In genomic region chrX:136878423-136878822, GRCh38 we compare ENCODE assay signal across 9 cellular contexts. TPM values are rescaled to one million over a fixed set of nuclear protein-coding genes. Genes with fewer than 3 reads are reported as not detected.
DNase-seq lines count a peak whose midpoint lies in the region; ATAC-seq and TF ChIP-seq lines count a peak whose summit lies in the region.
"Had no signal": no experiment of that assay in that cellular context is flagged by ENCODE, and none has a peak within 500 bp of the region (broad histone marks: within the 10 kb centered on the region; RNA-seq: fewer than 3 reads in every experiment).

No MANE protein-coding gene starts in this region.

- no peaks in the 10 kb centered on the region for H3K27me3 Mint-ChIP-seq in CD8-positive, alpha-beta T cell (ENCODE audit: low read depth)

- peaks cover 56% of the 10 kb centered on the region for H3K36me3 Mint-ChIP-seq in CD8-positive, alpha-beta T cell

- no peak for TF ChIP-seq POLR2A in uterus (IDR thresholded peaks at IDR 0.05)

- no peak overlapping the region for H2AFZ ChIP-seq in neuron (ENCODE audit: low read depth, low read length)

- peak overlapping the region; percentile 86 for H3K4me3 ChIP-seq in CD8-positive, alpha-beta T cell (ENCODE audit: low read depth, low read length)
- H3K4me3 ChIP-seq in MG63 (peak overlapping the region; percentile 92), ectodermal cell (ENCODE audit: insufficient read depth, low read depth, low read length) (peak overlapping the region; percentile 67), neuron (ENCODE audit: low read length) (peak overlapping the region; percentile 83), uterus (peak overlapping the region in 1 of 2 donors; percentile 74)

- no peak overlapping the region for H3K27ac Mint-ChIP-seq in CD8-positive, alpha-beta T cell

- peaks cover 18% of the 10 kb centered on the region for H3K36me3 ChIP-seq in CD8-positive, alpha-beta T cell (ENCODE audit: insufficient read depth, low read length)
- H3K36me3 ChIP-seq in MG63 = peaks cover 63% of the 10 kb centered on the region
- peaks cover 6% of the 10 kb centered on the region for H3K36me3 ChIP-seq in ectodermal cell (ENCODE audit: control insufficient read depth, insufficient read depth, low read length)
- peaks cover 40% of the 10 kb centered on the region for H3K36me3 ChIP-seq in neuron (ENCODE audit: insufficient read depth, low read length)
- no peaks in the 10 kb centered on the region for H3K36me3 ChIP-seq in uterus

- H3K9me3 Mint-ChIP-seq in CD8-positive, alpha-beta T cell = no peaks in the 10 kb centered on the region

- H3K4me3 Mint-ChIP-seq in CD8-positive, alpha-beta T cell = peak overlapping the region; percentile 97

- DNase-seq in CD8-positive, alpha-beta T cell = no peak
- DNase-seq in MG63 (no peak), uterus (no peak), NCI-H2227 (lab: John Stamatoyannopoulos, UW; ENCODE audit: unreplicated experiment) (no peak), NCI-H2107 treated with DMSO at 0.1 percent for 48 hours (lab: John Stamatoyannopoulos, UW; ENCODE audit: unreplicated experiment) (no peak), kidney glomerular epithelial cell (lab: John Stamatoyannopoulos, UW) (no peak)
- DNase-seq: stimulated activated CD4-positive, alpha-beta T cell treated with anti-CD3 and anti-CD28 coated beads, Interleukin-12 subunit alpha, Interleukin-12 subunit beta, amount 100 ng/mL, for 4 hours had no signal

- POLR2A ChIA-PET in CD8-positive, alpha-beta T cell (lab: Charles Lee) = interaction anchor here (1.1 to 2.6 kb wide), 2 partner anchors 98 to 112 kb away, joined by 3 to 27 read pairs; partner anchors contain the start of gene ARHGEF6

- H3K27ac ChIP-seq in CD8-positive, alpha-beta T cell (ENCODE audit: low read depth, low read length) = peak overlapping the region; percentile 88
- H3K27ac ChIP-seq in ectodermal cell (ENCODE audit: insufficient read depth, low read depth, low read length, poor library complexity, severe bottlenecking) = no peak overlapping the region
- H3K27ac ChIP-seq in uterus = peak overlapping the region in 1 of 2 donors; percentile 97

- no peak for TF ChIP-seq CTCF in CD8-positive, alpha-beta T cell (IDR thresholded peaks at IDR 0.05)
- no peak for TF ChIP-seq CTCF in uterus (IDR thresholded peaks at IDR 0.05)

- ATAC-seq in CD8-positive, alpha-beta T cell = no peak

- WGBS in ectodermal cell, 2 experiments = 80 to 89% methylated on average over 3 to 4 of the region's 11 CpGs

- peaks cover 27% of the 10 kb centered on the region for H3K4me1 Mint-ChIP-seq in CD8-positive, alpha-beta T cell (ENCODE audit: low read depth)

- H3K27me3 ChIP-seq in CD8-positive, alpha-beta T cell (ENCODE audit: insufficient read depth, low read length) = no peaks in the 10 kb centered on the region
- no peaks in the 10 kb centered on the region for H3K27me3 ChIP-seq in MG63
- no peaks in the 10 kb centered on the region for H3K27me3 ChIP-seq in ectodermal cell (ENCODE audit: control insufficient read depth, insufficient read depth, low read length, poor library complexity, severe bottlenecking)
- H3K27me3 ChIP-seq in neuron (ENCODE audit: insufficient read depth, low read length) = no peaks in the 10 kb centered on the region
- no peaks in the 10 kb centered on the region for H3K27me3 ChIP-seq in uterus

- peaks cover 16% of the 10 kb centered on the region for H3K4me1 ChIP-seq in CD8-positive, alpha-beta T cell (ENCODE audit: insufficient read depth, low read length)
- H3K4me1 ChIP-seq in ectodermal cell (ENCODE audit: control insufficient read depth, insufficient read depth, low read length) (no peaks in the 10 kb centered on the region), neuron (ENCODE audit: insufficient read depth, low read length) (peaks cover 5% of the 10 kb centered on the region), uterus (no peaks in the 10 kb centered on the region)

- intact Hi-C loops in CD8-positive, alpha-beta T cell (cut with DNase I, micrococcal nuclease) = loop anchor here (2.0 to 10.0 kb wide), 5 partner anchors 49 to 114 kb away; partner anchors contain the start of gene ARHGEF6 (in 2 of the 2)
- intact Hi-C loops in uterus (cut with DNase I; ENCODE audit: low total_unique reads) = no loop called here

- CTCF ChIA-PET in CD8-positive, alpha-beta T cell (lab: Charles Lee) = interaction anchor here (1.1 to 1.3 kb wide), 2 partner anchors 110 to 716 kb away, joined by 3 read pairs; no protein-coding TSS in a partner anchor

- H3K9me3 ChIP-seq in CD8-positive, alpha-beta T cell (ENCODE audit: low read length) = no peaks in the 10 kb centered on the region
- no peaks in the 10 kb centered on the region for H3K9me3 ChIP-seq in MG63
- H3K9me3 ChIP-seq in ectodermal cell (ENCODE audit: control insufficient read depth, low read length) = no peaks in the 10 kb centered on the region
- H3K9me3 ChIP-seq in neuron (ENCODE audit: low read length) = no peaks in the 10 kb centered on the region
- H3K9me3 ChIP-seq in uterus = no peaks in the 10 kb centered on the region

RNA-seq across cellular contexts. Expression of gene RBMX, which starts 2.1 kb away (rescaled TPM):
- 100 to 1,000 TPM; 306 to 307 TPM for total RNA-seq in CD8-positive, alpha-beta T cell
- total RNA-seq in MG63 (2014; rRNA removed; shearing (Covaris generic); ENCODE audit: low replicate concordance) = 335 and 466 TPM in 2 replicates
- polyA plus RNA-seq in ectodermal cell (2013, experiment 1 of 4) = 709 TPM
- polyA plus RNA-seq in ectodermal cell (2013, experiment 2 of 4) = 667 TPM
- polyA plus RNA-seq in ectodermal cell (2013, experiment 3 of 4) = 542 TPM
- 574 TPM for polyA plus RNA-seq in ectodermal cell (2013, experiment 4 of 4)
- total RNA-seq in uterus = 100 to 1,000 TPM; 231 to 478 (median 248) TPM
